2 cellular contexts compared by ENCODE assay signal in genomic region chr4:2060578-2061207, GRCh38.
TF ChIP-seq lines count a peak whose summit lies in the region.

No MANE protein-coding gene starts in this region.

TF ChIP-seq in HCT116, 20 proteins besides CTCF, POLR2A, EP300 and RAD21:
- TF ChIP-seq ATF3 (IDR thresholded peaks at IDR 0.05) (no peak), ZNF274 (IDR thresholded peaks at IDR 0.05; ENCODE audit: low read depth, low read length) (no peak), EZH2phosphoT487 (IDR thresholded peaks at IDR 0.05; ENCODE audit: borderline replicate concordance) (no peak), FOSL1 (IDR thresholded peaks at IDR 0.05; ENCODE audit: low read depth) (no peak), CEBPB (IDR thresholded peaks at IDR 0.05; ENCODE audit: low read depth) (no peak), ZFX (IDR thresholded peaks at IDR 0.05) (no peak)
TF ChIP-seq in HCT116: peak in this region for 0.

TF ChIP-seq in K562, 482 proteins besides CTCF, POLR2A, EP300 and RAD21 (continued from another document):
- no peak for TF ChIP-seq ZNF277 (CRISPR knock-in tag; IDR thresholded peaks at IDR 0.05; ENCODE audit: borderline replicate concordance)
- TF ChIP-seq ATF6 (CRISPR knock-in tag; IDR thresholded peaks at IDR 0.05), result no peak
- no peak for TF ChIP-seq ARID3B (CRISPR knock-in tag; IDR thresholded peaks at IDR 0.05; ENCODE audit: borderline replicate concordance)
- TF ChIP-seq FOXA1 (IDR thresholded peaks at IDR 0.05; ENCODE audit: borderline replicate concordance), result no peak
- TF ChIP-seq ZBTB33 (CRISPR knock-in tag; IDR thresholded peaks at IDR 0.05), result peak; percentile 98
- TF ChIP-seq ZNF146 (CRISPR knock-in tag; IDR thresholded peaks at IDR 0.05; ENCODE audit: unreplicated experiment), result no peak
- no peak for TF ChIP-seq EZH2 (IDR thresholded peaks at IDR 0.05; ENCODE audit: borderline replicate concordance, low read depth, low read length)
